Comparison of ENCODE assay signal across 1 cellular context in genomic region chr15:50676799-50677483, GRCh38.
TF ChIP-seq lines count a peak whose summit lies in the region.

No MANE protein-coding gene starts in this region.

TF ChIP-seq in HCT116, 20 proteins besides CTCF, POLR2A, EP300 and RAD21 (continued from another document):
- TF ChIP-seq REST (IDR thresholded peaks at IDR 0.05; ENCODE audit: low read depth) (no peak), SP1 (IDR thresholded peaks at IDR 0.05; ENCODE audit: low read depth) (no peak), JUND (IDR thresholded peaks at IDR 0.05) (no peak)
TF ChIP-seq in HCT116: peak in this region for 0.
